11 cellular contexts compared by ENCODE assay signal in the genomic region with DNA sequence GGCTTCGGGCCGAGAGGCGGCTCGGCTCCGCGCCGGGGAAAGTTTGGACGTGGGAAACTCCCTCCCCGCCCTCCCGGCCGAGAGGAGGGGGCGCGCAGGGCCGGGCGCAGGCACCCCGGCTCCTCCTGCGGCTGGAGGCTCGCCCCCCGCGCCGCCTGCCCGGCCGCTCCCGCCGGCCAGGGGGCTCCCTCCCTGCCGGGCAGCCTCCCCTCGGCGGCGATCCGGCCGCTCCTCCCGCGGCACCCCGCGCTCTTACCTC. TPM values are rescaled to one million over a fixed set of nuclear protein-coding genes. Genes with fewer than 3 reads are reported as not detected.
DNase-seq lines count a peak whose midpoint lies in the region; ATAC-seq and TF ChIP-seq lines count a peak whose summit lies in the region.
"Had no signal": no experiment of that assay in that cellular context is flagged by ENCODE, and none has a peak within 500 bp of the region (broad histone marks: within the 10 kb centered on the region; RNA-seq: fewer than 3 reads in every experiment).

No MANE protein-coding gene starts in this region.

- peaks cover 3 to 13% of the 10 kb centered on the region in 2 donors for H3K4me1 ChIP-seq in breast epithelium
- H3K4me1 ChIP-seq in ascending aorta, result peaks cover 6% of the 10 kb centered on the region in 2 donors
- peaks cover 16% of the 10 kb centered on the region for H3K4me1 ChIP-seq in lower lobe of right lung
- peaks cover 23 to 34% (median 25%) of the 10 kb centered on the region in 4 donors for H3K4me1 ChIP-seq in upper lobe of left lung

- H3K9me3 ChIP-seq in breast epithelium (no peaks in the 10 kb centered on the region), ascending aorta (no peaks in the 10 kb centered on the region), lower lobe of right lung (no peaks in the 10 kb centered on the region), upper lobe of left lung (no peaks in the 10 kb centered on the region)

- H3K36me3 ChIP-seq in breast epithelium (no peaks in the 10 kb centered on the region), ascending aorta (no peaks in the 10 kb centered on the region), lower lobe of right lung (no peaks in the 10 kb centered on the region), upper lobe of left lung (no peaks in the 10 kb centered on the region)

- DNase-seq in breast epithelium (ENCODE audit: low spot score in 2 of 2) (no peak), MCF 10A (ENCODE audit: unreplicated experiment) (no peak), ascending aorta (ENCODE audit: low spot score in 2 of 2) (no peak), lower lobe of right lung (no peak), upper lobe of left lung (no peak), GM19238 (ENCODE audit: insufficient read length, low spot score) (no peak), NCI-H2227 (lab: John Stamatoyannopoulos, UW; ENCODE audit: unreplicated experiment) (no peak), glutamatergic neuron (no peak)
- DNase-seq: KG1 had no signal

- no peaks in the 10 kb centered on the region for H3K9me3 Mint-ChIP-seq in MCF 10A (ENCODE audit: unreplicated experiment)
- H3K9me3 Mint-ChIP-seq in glutamatergic neuron (ENCODE audit: unreplicated experiment), result peaks cover 5% of the 10 kb centered on the region

- H3K27me3 ChIP-seq in breast epithelium (peaks cover 2 to 81% of the 10 kb centered on the region in 2 donors), ascending aorta (peaks cover 13% of the 10 kb centered on the region), lower lobe of right lung (ENCODE audit: low read depth) (peaks cover 89% of the 10 kb centered on the region), upper lobe of left lung (peaks cover 2 to 49% (median 30%) of the 10 kb centered on the region in 4 donors)

- WGBS in upper lobe of left lung, 2 donors, result 0% methylated on average over 6 of the region's 35 CpGs; no CpG with 5 or more reads in 1 of the 2 donors

- H3K4me3 ChIP-seq in breast epithelium (peak overlapping the region; percentile 41 to 70 (median 51)), ascending aorta (peak overlapping the region; percentile 52 to 66), lower lobe of right lung (peak overlapping the region; percentile 51), upper lobe of left lung (peak overlapping the region in 3 of 4 donors; percentile 38 to 54 (median 50))

- peaks cover 13% of the 10 kb centered on the region for H3K4me1 Mint-ChIP-seq in MCF 10A (ENCODE audit: insufficient read depth, unreplicated experiment)
- H3K4me1 Mint-ChIP-seq in glutamatergic neuron (ENCODE audit: low read depth, unreplicated experiment), result peaks cover 14% of the 10 kb centered on the region

- H3K27ac Mint-ChIP-seq in MCF 10A (ENCODE audit: low read depth, unreplicated experiment) (no peak overlapping the region), glutamatergic neuron (ENCODE audit: unreplicated experiment) (no peak overlapping the region)
- H3K27ac Mint-ChIP-seq: activated CD8-positive, alpha-beta memory T cell treated with anti-CD3 and anti-CD28 coated beads, Interleukin-2, amount 10 ng/mL, durations not matched to agents 7 days and 5 days had no signal

- intact Hi-C loops in breast epithelium (cut with DNase I; ENCODE audit: low total_unique reads), result no loop called here
- intact Hi-C loops in MCF 10A (cut with micrococcal nuclease), result no loop called here
- intact Hi-C loops in ascending aorta (cut with DNase I), result no loop called here
- intact Hi-C loops in lower lobe of right lung (cut with DNase I), result no loop called here

- TF ChIP-seq CTCF in breast epithelium (IDR thresholded peaks at IDR 0.05) (no peak), MCF 10A (IDR thresholded peaks at IDR 0.05; ENCODE audit: unreplicated experiment) (no peak), ascending aorta (IDR thresholded peaks at IDR 0.05) (no peak), lower lobe of right lung (IDR thresholded peaks at IDR 0.05) (no peak), upper lobe of left lung (IDR thresholded peaks at IDR 0.05) (no peak), glutamatergic neuron (IDR thresholded peaks at IDR 0.05; ENCODE audit: partially characterized antibody, unreplicated experiment) (no peak)

- TF ChIP-seq POLR2A in breast epithelium (IDR thresholded peaks at IDR 0.05) (no peak), upper lobe of left lung (IDR thresholded peaks at IDR 0.05) (no peak)

- POLR2A ChIA-PET in MCF 10A (lab: Yijun Ruan, JAX), result no interaction called here

- ATAC-seq in lower lobe of right lung (no peak), upper lobe of left lung (ENCODE audit: low FRiP score in 2 of 2) (no peak)

- no peak for TF ChIP-seq EP300 in upper lobe of left lung (IDR thresholded peaks at IDR 0.05)

- no peak overlapping the region for H3K4me3 Mint-ChIP-seq in MCF 10A (ENCODE audit: unreplicated experiment)
- H3K4me3 Mint-ChIP-seq in glutamatergic neuron (ENCODE audit: unreplicated experiment), result no peak overlapping the region
- H3K4me3 Mint-ChIP-seq: activated CD8-positive, alpha-beta memory T cell treated with anti-CD3 and anti-CD28 coated beads, Interleukin-2, amount 10 ng/mL, durations not matched to agents 7 days and 5 days had no signal

- H3K27me3 Mint-ChIP-seq in MCF 10A (ENCODE audit: insufficient read depth, unreplicated experiment), result peaks cover 73% of the 10 kb centered on the region
- peaks cover 20% of the 10 kb centered on the region for H3K27me3 Mint-ChIP-seq in glutamatergic neuron (ENCODE audit: unreplicated experiment)

- CTCF ChIA-PET in MCF 10A (lab: Yijun Ruan, JAX), result interaction anchor here (0.8 kb wide), 1 partner anchor 68 kb away, joined by 3 read pairs; no protein-coding TSS in a partner anchor

- no peaks in the 10 kb centered on the region for H3K36me3 Mint-ChIP-seq in MCF 10A (ENCODE audit: insufficient read depth, unreplicated experiment)
- no peaks in the 10 kb centered on the region for H3K36me3 Mint-ChIP-seq in glutamatergic neuron (ENCODE audit: unreplicated experiment)
- H3K36me3 Mint-ChIP-seq: activated CD8-positive, alpha-beta memory T cell treated with anti-CD3 and anti-CD28 coated beads, Interleukin-2, amount 10 ng/mL, durations not matched to agents 7 days and 5 days had no signal

- no TSS peak for BruUV-seq in MCF 10A (replicated peaks; lab: Mats Ljungman, UMichigan)

- no peak overlapping the region for H3K27ac ChIP-seq in breast epithelium
- H3K27ac ChIP-seq in ascending aorta, result no peak overlapping the region
- H3K27ac ChIP-seq in lower lobe of right lung, result no peak overlapping the region
- H3K27ac ChIP-seq in upper lobe of left lung, result no peak overlapping the region

RNA-seq across cellular contexts. Expression of a gene that starts 0.4 kb away (rescaled TPM):
- total RNA-seq in breast epithelium, result under 1 TPM; 0.15 to 0.66 (median 0.16) TPM
- not detected in 2 replicates for total RNA-seq in MCF 10A (2022)
- not detected for total RNA-seq in ascending aorta
- total RNA-seq in lower lobe of right lung, result 0.35 TPM
- under 1 TPM in 4 of 6 donors, not detected in 2; 0.10 to 0.40 (median 0.24) TPM for total RNA-seq in upper lobe of left lung
- 7.9 TPM for total RNA-seq in glutamatergic neuron (ENCODE audit: unreplicated experiment)
- total RNA-seq: activated CD8-positive, alpha-beta memory T cell treated with anti-CD3 and anti-CD28 coated beads, Interleukin-2, amount 10 ng/mL, durations not matched to agents 7 days and 5 days; mononuclear cell had no signal
